ENCODE assay signal across 19 cellular contexts in genomic region chr14:104151546-104152245, GRCh38. TPM values are rescaled to one million over a fixed set of nuclear protein-coding genes. Genes with fewer than 3 reads are reported as not detected.
A peak's percentile ranks its signal among the peaks of the same experiment; 100 is the strongest.
DNase-seq lines count a peak whose midpoint lies in the region; ATAC-seq, FAIRE-seq and TF ChIP-seq lines count a peak whose summit lies in the region.
"Had no signal": no experiment of that assay in that cellular context is flagged by ENCODE, and none has a peak within 500 bp of the region (broad histone marks: within the 10 kb centered on the region; RNA-seq: fewer than 3 reads in every experiment).

No MANE protein-coding gene starts in this region.

- H2BK5ac ChIP-seq in H9 (ENCODE audit: insufficient read length, low read length) (no peak overlapping the region), mesendoderm (ENCODE audit: low read length) (no peak overlapping the region)

- H3K27ac ChIP-seq in H9 (ENCODE audit: insufficient read length, low read depth, low read length): no peak overlapping the region
- H3K27ac ChIP-seq in RWPE1: peak overlapping the region; percentile 78; the same call in 1 of the 2 replicates
- no peak overlapping the region for H3K27ac ChIP-seq in mesendoderm (ENCODE audit: low read depth, low read length)
- H3K27ac ChIP-seq in pancreas: peak overlapping the region; percentile 52 to 86 (median 68)

- intact Hi-C loops in pancreas (cut with DNase I): no loop called here

- H3K79me1 ChIP-seq in H9 (ENCODE audit: insufficient read depth, low read depth, low read length, poor library complexity, severe bottlenecking) (no peaks in the 10 kb centered on the region), mesendoderm (ENCODE audit: low read length) (peaks cover 11% of the 10 kb centered on the region)

- H3K4ac ChIP-seq in H9 (ENCODE audit: low read depth, low read length): no peak overlapping the region
- H3K4ac ChIP-seq in mesendoderm (ENCODE audit: low read depth, low read length): no peak overlapping the region

- no peak for DNase-seq in H9
- no peak for DNase-seq in RWPE1 (ENCODE audit: low spot score)
- no peak for DNase-seq in mesendoderm
- DNase-seq in pancreas: peak; percentile 80 to 92 (median 86)
- no peak for DNase-seq in G401 (ENCODE audit: low spot score)
- DNase-seq in dermis blood vessel endothelial cell: no peak
- DNase-seq: C1 segment of cervical spinal cord, DND-41, Karpas-422, NCI-H1048, NCI-H1694, NCI-H2081 treated with DMSO at 0.1 percent for 48 hours, NCI-H510A treated with DMSO at 0.1 percent for 48 hours, NCI-H774, RPMI8226 had no signal

- in situ Hi-C loops in G401 (cut with HindIII; ENCODE audit: low sequenced_read_pairs): no loop called here

- H3K4me3 ChIP-seq in mesendoderm (ENCODE audit: low read length) (no peak overlapping the region), pancreas (no peak overlapping the region)

- POLR2A ChIA-PET in RWPE1 (lab: Yijun Ruan, JAX; ENCODE audit: low non-redundant PET): no interaction called here

- H3K23ac ChIP-seq in H9 (ENCODE audit: insufficient read length, low read depth, low read length) (no peak overlapping the region), mesendoderm (ENCODE audit: low read length) (no peak overlapping the region)

- no peak overlapping the region for H2AK5ac ChIP-seq in H9 (ENCODE audit: insufficient read length, low read length)
- H2AK5ac ChIP-seq in mesendoderm (ENCODE audit: low read length): no peak overlapping the region

- no peak overlapping the region for H4K91ac ChIP-seq in H9 (ENCODE audit: insufficient read length, low read depth, low read length)

- TF ChIP-seq CTCF in H9 (conservative IDR thresholded peaks at IDR 0.05): no peak
- TF ChIP-seq CTCF in RWPE1 (conservative IDR thresholded peaks at IDR 0.05; ENCODE audit: low read depth): no peak
- no peak for TF ChIP-seq CTCF in pancreas (IDR thresholded peaks at IDR 0.05)

- H3K18ac ChIP-seq in H9 (ENCODE audit: insufficient read length, low read depth, low read length): no peak overlapping the region
- H3K18ac ChIP-seq in mesendoderm (ENCODE audit: low read length): no peak overlapping the region

- CTCF ChIA-PET in RWPE1 (lab: Yijun Ruan, JAX): interaction anchor here (0.7 kb wide), 3 partner anchors 20 to 490 kb away, joined by 3 to 4 read pairs (median 3); no protein-coding TSS in a partner anchor

- peaks cover 4% of the 10 kb centered on the region for H3K36me3 ChIP-seq in mesendoderm (ENCODE audit: control insufficient read depth, insufficient read depth, low read length)
- H3K36me3 ChIP-seq in pancreas: no peaks in the 10 kb centered on the region

- H2BK12ac ChIP-seq in H9 (ENCODE audit: insufficient read length, low read depth, low read length): no peak overlapping the region

- H3K4me1 ChIP-seq in H9 (ENCODE audit: insufficient read depth, low read length) (peaks cover 2% of the 10 kb centered on the region; the same call in 1 of the 2 replicates), mesendoderm (ENCODE audit: control insufficient read depth, low read depth, low read length) (peaks cover 18% of the 10 kb centered on the region), pancreas (peaks cover 0 to 22% (median 5%) of the 10 kb centered on the region in 3 donors)

- H3K4me3 Mint-ChIP-seq in H9: no peak overlapping the region
- H3K4me3 Mint-ChIP-seq: IgD-negative memory B cell had no signal

- peaks cover 5 to 9% (median 5%) of the 10 kb centered on the region in 3 experiments; a peak in 6 of 7 replicates for H3K36me3 Mint-ChIP-seq in H9 (ENCODE audit: insufficient read depth in 1 of 3, low read depth in 3 of 3)

- ATAC-seq in pancreas (peak; percentile 55 to 81 (median 74)), GM21528 (IDR thresholded peaks at IDR 0.05; ENCODE audit: low FRiP score, unreplicated experiment) (no peak)
- ATAC-seq: HCT116 had no signal

- H4K8ac ChIP-seq in H9 (replicated peaks; ENCODE audit: insufficient read length, low read depth, low read length) (no peak overlapping the region), mesendoderm (ENCODE audit: low read depth, low read length) (no peak overlapping the region)

- H2BK20ac ChIP-seq in H9 (ENCODE audit: low read depth, low read length, poor library complexity, severe bottlenecking): no peak overlapping the region

- H3K56ac ChIP-seq in H9 (ENCODE audit: insufficient read length, low read depth, low read length) (no peak overlapping the region), mesendoderm (ENCODE audit: low read length) (peak overlapping the region; percentile 17)

- H3K23me2 ChIP-seq in H9 (ENCODE audit: insufficient read length, low read depth, low read length, poor library complexity, severe bottlenecking): no peaks in the 10 kb centered on the region

- H4K5ac ChIP-seq in H9 (ENCODE audit: insufficient read length, low read depth, low read length) (no peak overlapping the region), mesendoderm (ENCODE audit: low read length) (no peak overlapping the region)

- H3K79me2 ChIP-seq in H9 (ENCODE audit: insufficient read depth, low read length) (no peaks in the 10 kb centered on the region; the same call in 1 of the 2 replicates), mesendoderm (ENCODE audit: control insufficient read depth, insufficient read depth, low read length) (peaks cover 16% of the 10 kb centered on the region)

- H4K20me1 ChIP-seq in H9 (ENCODE audit: control insufficient read depth, insufficient read depth, insufficient read length): no peaks in the 10 kb centered on the region

- peaks cover 17 to 28% of the 10 kb centered on the region in 2 experiments for H3K4me1 Mint-ChIP-seq in H9
- H3K4me1 Mint-ChIP-seq: IgD-negative memory B cell had no signal

- H3K27me3 ChIP-seq in H9 (ENCODE audit: insufficient read depth, low read length): no peaks in the 10 kb centered on the region
- no peaks in the 10 kb centered on the region for H3K27me3 ChIP-seq in mesendoderm (ENCODE audit: insufficient read depth, low read length, poor library complexity)
- H3K27me3 ChIP-seq in pancreas: no peaks in the 10 kb centered on the region

- H2AFZ ChIP-seq in H9 (ENCODE audit: low read length): no peak overlapping the region

- H3K27me3 Mint-ChIP-seq in H9 (ENCODE audit: low read depth): no peaks in the 10 kb centered on the region

- H3K4me2 ChIP-seq in H9 (ENCODE audit: insufficient read depth, insufficient read length, low read length) (no peak overlapping the region), mesendoderm (ENCODE audit: low read length) (no peak overlapping the region)

- WGBS in H9 (ENCODE audit: extremely low coverage, insufficient read length, low lambda C conversion rate): no CpG with 5 or more reads among the region's 35 CpGs
- WGBS in mesendoderm (ENCODE audit: extremely low coverage, insufficient coverage, low lambda C conversion rate): no CpG with 5 or more reads among the region's 35 CpGs
- 47 to 66% methylated on average over 33 to 35 of the region's 35 CpGs for WGBS in pancreas, 2 donors

- no peaks in the 10 kb centered on the region for H3K9me3 Mint-ChIP-seq in H9
- H3K9me3 Mint-ChIP-seq: IgD-negative memory B cell had no signal

- peak overlapping the region in 1 of 3 experiments; percentile 40; a peak in 1 of 7 replicates for H3K27ac Mint-ChIP-seq in H9
- H3K27ac Mint-ChIP-seq: IgD-negative memory B cell had no signal

- no peaks in the 10 kb centered on the region for H3K9me3 ChIP-seq in H9 (ENCODE audit: control insufficient read depth, low read depth, low read length)
- no peaks in the 10 kb centered on the region for H3K9me3 ChIP-seq in pancreas

- H2BK15ac ChIP-seq in H9 (ENCODE audit: low read depth, low read length) (0 out of 2 replicates have a peak overlapping the region, but pooled peaks have one; percentile 16), mesendoderm (replicated peaks; ENCODE audit: low read depth) (no peak overlapping the region)

- no peak for FAIRE-seq in pancreas (lab: Jason Lieb, UNC)
- FAIRE-seq: G401.6 had no signal

- H2BK120ac ChIP-seq in H9 (ENCODE audit: low read depth, low read length, poor library complexity, severe bottlenecking) (no peak overlapping the region), mesendoderm (ENCODE audit: low read depth, low read length) (no peak overlapping the region)

- no peak overlapping the region for H3T11ph ChIP-seq in H9 (ENCODE audit: low read length)

- H3K9ac ChIP-seq in H9 (ENCODE audit: extremely low read depth, insufficient read length, low read length): no peak overlapping the region
- no peak overlapping the region for H3K9ac ChIP-seq in mesendoderm (ENCODE audit: low read length)

- no peak overlapping the region for H3K14ac ChIP-seq in H9 (ENCODE audit: insufficient read depth, low read length)

RNA-seq across cellular contexts. Expression of gene KIF26A, which starts 13.3 kb away (rescaled TPM):
- total RNA-seq in H9 (2021) (43.0 and 44.2 TPM in 2 replicates), pancreas (10 to 100 TPM in 2 of 6 donors, 1 to 10 TPM in 4; 5.3 to 13.2 (median 8.4) TPM), dermis blood vessel endothelial cell (23.8 and 31.8 TPM in 2 replicates)
- 6.3 TPM for polyA plus RNA-seq in mesendoderm (2013, experiment 1 of 2)
- 6.3 TPM for polyA plus RNA-seq in mesendoderm (2013, experiment 2 of 2)
- polyA plus RNA-seq in pancreas: 1 to 10 TPM; 3.6 to 4.3 TPM
- total RNA-seq in G401 (2014; rRNA removed; shearing (Covaris generic)): 19.8 and 21.2 TPM in 2 replicates
- polyA plus RNA-seq: IgD-negative memory B cell had no signal

Comparison
In these comparisons a context has a peak if more than half of its experiments do, and no peak if none do; other contexts are left out.
1. DNase-seq: peak in pancreas (6 of 6); none in H9 (single experiment), RWPE1 (single experiment), mesendoderm (single experiment), G401 (single experiment) and dermis blood vessel endothelial cell (single experiment).
2. H3K27ac ChIP-seq: peak in RWPE1 (single experiment) and pancreas (4 of 4); none in H9 (single experiment) and mesendoderm (single experiment).